8 cellular contexts compared by ENCODE assay signal in genomic region chr15:68431792-68432401, GRCh38. TPM values are rescaled to one million over a fixed set of nuclear protein-coding genes. Genes with fewer than 3 reads are reported as not detected.
DNase-seq lines count a peak whose midpoint lies in the region; ATAC-seq, FAIRE-seq and TF ChIP-seq lines count a peak whose summit lies in the region.

Gene ITGA11 (minus strand): TSS chr15:68432163. CDS start chr15:68432066, 97 bp downstream.

- no peak within 1 kb of the TSS for H4K5ac ChIP-seq in H1 (ENCODE audit: insufficient read length, low read depth, low read length)

- H2AK5ac ChIP-seq in H1 (ENCODE audit: low read depth, low read length): no peak within 1 kb of the TSS

- H3K23me2 ChIP-seq in H1 (ENCODE audit: low read depth, low read length): peaks cover 8% of the 10 kb centered on the region; the same call in 1 of the 2 replicates

- H3K4me1 ChIP-seq in H1 (replicated peaks in 1 of 4; ENCODE audit: control insufficient read depth in 3 of 4, insufficient read depth in 4 of 4, low read length in 3 of 4) (peaks cover 0 to 5% (median 2%) of the 10 kb centered on the region in 4 experiments; a peak in 4 of 7 replicates), mesodermal cell (ENCODE audit: control insufficient read depth, insufficient read depth, low read length, poor library complexity, severe bottlenecking) (peaks cover 10% of the 10 kb centered on the region)

- H3K9me3 ChIP-seq in H1 (ENCODE audit: insufficient read depth in 2 of 2, low read depth in 1 of 2, low read length in 1 of 2) (no peaks in the 10 kb centered on the region), mesodermal cell (ENCODE audit: control insufficient read depth, low read length) (no peaks in the 10 kb centered on the region)

- no peak within 1 kb of the TSS for H3K4ac ChIP-seq in H1 (replicated peaks; ENCODE audit: insufficient read length, low read depth, low read length)

- no peak within 1 kb of the TSS for H3K18ac ChIP-seq in H1 (ENCODE audit: extremely low read depth, low read length)

- CTCF ChIA-PET in H1 (lab: Charles Lee; ENCODE audit: partially characterized antibody): interaction anchor here (1.1 to 2.1 kb wide), 4 partner anchors 9 to 241 kb away, joined by 3 to 9 read pairs (median 6); no protein-coding TSS in a partner anchor

- H3K4me3 ChIP-seq in H1 (ENCODE audit: extremely low read depth in 1 of 4, insufficient read depth in 2 of 4, low read depth in 3 of 4, low read length in 4 of 4) (peak within 1 kb of the TSS; percentile 39 to 67 (median 65)), mesodermal cell (ENCODE audit: extremely low read depth, insufficient read depth, low read length, poor library complexity, severe bottlenecking) (peak within 1 kb of the TSS; percentile 56)

- TF ChIP-seq POLR2A in H1 (IDR thresholded peaks at IDR 0.05; ENCODE audit: control extremely low read depth in 1 of 2, low read depth in 2 of 2, low read length in 2 of 2): no peak

- no peak within 1 kb of the TSS for H3K14ac ChIP-seq in H1 (ENCODE audit: insufficient read length)

- no peak within 1 kb of the TSS for H2BK5ac ChIP-seq in H1 (ENCODE audit: low read depth, low read length)

- peaks cover 2 to 3% of the 10 kb centered on the region in 2 experiments for H4K20me1 ChIP-seq in H1 (replicated peaks in 1 of 2; ENCODE audit: control insufficient read depth in 1 of 2, insufficient read depth in 2 of 2, low read length in 2 of 2)

- no peak within 1 kb of the TSS; the same call in 1 of the 2 replicates for H2BK12ac ChIP-seq in H1 (ENCODE audit: low read depth, low read length)

- H3K27me3 ChIP-seq in H1 (replicated peaks in 1 of 4; ENCODE audit: control insufficient read depth in 3 of 4, extremely low read depth in 1 of 4, insufficient read depth in 3 of 4, low read length in 3 of 4): peaks cover 32 to 52% (median 51%) of the 10 kb centered on the region in 4 experiments

- no peak for TF ChIP-seq CTCF in H1 (IDR thresholded peaks at IDR 0.05; ENCODE audit: control extremely low read depth in 1 of 3, insufficient read depth in 1 of 3, low read depth in 1 of 3, low read length in 3 of 3)

- POLR2A ChIA-PET in H1 (lab: Charles Lee; ENCODE audit: partially characterized antibody): interaction anchor here (1.1 kb wide), 1 partner anchor 20 kb away, joined by 3 read pairs; no protein-coding TSS in a partner anchor

- peak within 1 kb of the TSS; percentile 25; the same call in 1 of the 2 replicates for H2AFZ ChIP-seq in H1 (ENCODE audit: low read length)

- H3K27ac ChIP-seq in H1 (ENCODE audit: low read depth, low read length) (no peak within 1 kb of the TSS), mesodermal cell (ENCODE audit: low read depth, low read length, severe bottlenecking) (no peak within 1 kb of the TSS)

- no peak for ATAC-seq in GM21529 (IDR thresholded peaks at IDR 0.05; ENCODE audit: unreplicated experiment)

- H3K79me2 ChIP-seq in H1 (ENCODE audit: control insufficient read depth in 1 of 2, insufficient read depth in 2 of 2, low read length in 2 of 2): no peaks in the 10 kb centered on the region

- H3K36me3 ChIP-seq in H1 (ENCODE audit: control insufficient read depth in 2 of 4, insufficient read depth in 4 of 4, low read length in 3 of 4) (no peaks in the 10 kb centered on the region), mesodermal cell (ENCODE audit: control insufficient read depth, insufficient read depth, low read length) (no peaks in the 10 kb centered on the region)

- H3K79me1 ChIP-seq in H1 (ENCODE audit: low read depth, low read length): no peaks in the 10 kb centered on the region

- H2BK20ac ChIP-seq in H1 (ENCODE audit: low read length): no peak within 1 kb of the TSS

- no peak within 1 kb of the TSS for H2BK120ac ChIP-seq in H1 (replicated peaks; ENCODE audit: low read depth, low read length)

- H3K23ac ChIP-seq in H1 (ENCODE audit: insufficient read length): no peak within 1 kb of the TSS

- no peak for FAIRE-seq in H1 (lab: Jason Lieb, UNC)

- peak within 1 kb of the TSS; percentile 96 to 97 for H3K4me2 ChIP-seq in H1 (ENCODE audit: insufficient read depth in 1 of 2, low read depth in 2 of 2, low read length in 2 of 2)

- H3K56ac ChIP-seq in H1 (replicated peaks; ENCODE audit: insufficient read length, low read depth, low read length): no peak within 1 kb of the TSS

- no peak for TF ChIP-seq RAD21 in H1 (IDR thresholded peaks at IDR 0.05 in 1 of 2, conservative IDR thresholded peaks at IDR 0.05 in 1 of 2; ENCODE audit: low read depth in 2 of 2, low read length in 2 of 2)

- no peak within 1 kb of the TSS for H4K8ac ChIP-seq in H1 (ENCODE audit: extremely low read depth, insufficient read depth, low read length)

- H4K91ac ChIP-seq in H1 (replicated peaks; ENCODE audit: insufficient read length, low read length): no peak within 1 kb of the TSS

- H3K9ac ChIP-seq in H1 (replicated peaks in 1 of 4; ENCODE audit: extremely low read depth in 1 of 4, low read depth in 3 of 4, low read length in 3 of 4): no peak within 1 kb of the TSS

- no peak for TF ChIP-seq EP300 in H1 (IDR thresholded peaks at IDR 0.05; ENCODE audit: borderline replicate concordance in 1 of 2, low read depth in 2 of 2, low read length in 2 of 2)

- peak; percentile 47 for DNase-seq in activated CD8-positive, alpha-beta memory T cell treated with anti-CD3 and anti-CD28 coated beads for 24 hours
- DNase-seq in activated CD8-positive, alpha-beta memory T cell treated with anti-CD3 and anti-CD28 coated beads, Interleukin-2, amount 50 U/mL, for 4 hours: no peak
- peak; percentile 45 to 47 for DNase-seq in NOMO-1 (lab: John Stamatoyannopoulos, UW; ENCODE audit: unreplicated experiment in 2 of 2)
- DNase-seq in H1 (ENCODE audit: low read depth in 1 of 2, low spot score in 2 of 2): peak in 1 of 2 experiments; percentile 87
- no peak for DNase-seq in KG1 (lab: John Stamatoyannopoulos, UW)
- no peak for DNase-seq in HuH-7.5 (ENCODE audit: low spot score)

- no peak within 1 kb of the TSS for H2BK15ac ChIP-seq in H1 (ENCODE audit: low read length)

- 2% methylated on average over 33 of the region's 49 CpGs; no CpG with 5 or more reads in 1 of the 2 experiments for WGBS in H1 (ENCODE audit: extremely low coverage in 1 of 2, insufficient coverage in 1 of 2, insufficient read length in 1 of 2, insufficient replicate concordance in 2 of 2, low coverage in 1 of 2, low lambda C conversion rate in 2 of 2, missing lambda C conversion rate in 1 of 2), 2 experiments
- WGBS in mesodermal cell (ENCODE audit: insufficient coverage in 2 of 2), 2 experiments: 0 to 3% methylated on average over 36 to 42 of the region's 49 CpGs

TF ChIP-seq in H1, 55 proteins besides CTCF, POLR2A, EP300 and RAD21 (continues in another document):
- no peak for TF ChIP-seq GABPA (IDR thresholded peaks at IDR 0.05; ENCODE audit: borderline replicate concordance, insufficient read depth, low read length)
- TF ChIP-seq ASH2L (IDR thresholded peaks at IDR 0.05; ENCODE audit: low read length): no peak
- TF ChIP-seq CHD2 (IDR thresholded peaks at IDR 0.05; ENCODE audit: low read length): no peak
- peak; percentile 78 for TF ChIP-seq EZH2 (IDR thresholded peaks at IDR 0.05; ENCODE audit: low read depth, low read length, severe bottlenecking)
- TF ChIP-seq CHD1 (IDR thresholded peaks at IDR 0.05; ENCODE audit: low read depth, low read length): no peak
- TF ChIP-seq ATF3 (IDR thresholded peaks at IDR 0.05; ENCODE audit: insufficient read depth, low read depth, low read length): no peak
- peak; percentile 48 for TF ChIP-seq RNF2 (IDR thresholded peaks at IDR 0.05; ENCODE audit: borderline replicate concordance, low read depth, low read length, missing control alignments, poor library complexity, severe bottlenecking)
- no peak for TF ChIP-seq FOSL1 (IDR thresholded peaks at IDR 0.05; ENCODE audit: insufficient read depth, low read depth, low read length)
- no peak for TF ChIP-seq PHF8 (conservative IDR thresholded peaks at IDR 0.05; ENCODE audit: low read depth, low read length)
- TF ChIP-seq, protein P1, sequence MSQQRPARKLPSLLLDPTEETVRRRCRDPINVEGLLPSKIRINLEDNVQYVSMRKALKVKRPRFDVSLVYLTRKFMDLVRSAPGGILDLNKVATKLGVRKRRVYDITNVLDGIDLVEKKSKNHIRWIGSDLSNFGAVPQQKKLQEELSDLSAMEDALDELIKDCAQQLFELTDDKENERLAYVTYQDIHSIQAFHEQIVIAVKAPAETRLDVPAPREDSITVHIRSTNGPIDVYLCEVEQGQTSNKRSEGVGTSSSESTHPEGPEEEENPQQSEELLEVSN (IDR thresholded peaks at IDR 0.05): peak; percentile 92
- no peak for TF ChIP-seq NRF1 (IDR thresholded peaks at IDR 0.05; ENCODE audit: low read depth, low read length)
- peak; percentile 61; the same call in 1 of the 2 replicates for TF ChIP-seq CREB1 (IDR thresholded peaks at IDR 0.05)
- TF ChIP-seq SUZ12 (IDR thresholded peaks at IDR 0.05; ENCODE audit: low read length): peak; percentile 48; the same call in 1 of the 2 replicates
- no peak for TF ChIP-seq JUN (IDR thresholded peaks at IDR 0.05; ENCODE audit: low read depth, low read length)
- no peak for TF ChIP-seq SP1 (IDR thresholded peaks at IDR 0.05; ENCODE audit: low read depth, low read length)

RNA-seq across cellular contexts. Expression of gene ITGA11, which starts in this region (rescaled TPM):
- total RNA-seq in H1 (2021; fragmentation: NEBNext Ultra II Directional; extraction: Animal tissue kit (Norgen Biotek cat#: 25700)): 0.06 TPM in 1 of 2 replicates, not detected in the other
- polyA plus RNA-seq in H1 (2011; rRNA removed): 0.05 and 0.06 TPM in 2 replicates
- 0.12 TPM for polyA plus RNA-seq in H1 (2011; cell fraction: cytosol; rRNA removed)
- polyA plus RNA-seq in H1 (2011; cell fraction: nucleus; rRNA removed): 0.30 TPM
- polyA plus RNA-seq in H1 (2012, experiment 1 of 2): 0.10 to 0.42 TPM (median 0.29 TPM) in 4 replicates
- 0.08 TPM for polyA plus RNA-seq in H1 (2012, experiment 2 of 2)
- polyA plus RNA-seq in H1 (2013, experiment 1 of 2): 0.16 TPM
- polyA plus RNA-seq in H1 (2013, experiment 2 of 2): 0.06 TPM
- 0.03 and 0.12 TPM in 2 replicates for polyA minus RNA-seq in H1 (2011; rRNA and poly(A)+ RNA removed)
- polyA minus RNA-seq in H1 (2011; cell fraction: cytosol; rRNA and poly(A)+ RNA removed): not detected
- polyA minus RNA-seq in H1 (2011; cell fraction: nucleus; rRNA and poly(A)+ RNA removed): 0.90 TPM
- polyA plus RNA-seq in mesodermal cell (2013, experiment 1 of 2): 9.2 TPM
- 8.9 TPM for polyA plus RNA-seq in mesodermal cell (2013, experiment 2 of 2)

Comparison
In these comparisons a context has a peak if more than half of its experiments do, and no peak if none do; other contexts are left out.
1. DNase-seq: peak in activated CD8-positive, alpha-beta memory T cell treated with anti-CD3 and anti-CD28 coated beads for 24 hours (single experiment) and NOMO-1 (2 of 2); none in activated CD8-positive, alpha-beta memory T cell treated with anti-CD3 and anti-CD28 coated beads, Interleukin-2, amount 50 U/mL, for 4 hours (single experiment), KG1 (single experiment) and HuH-7.5 (single experiment).